ENCODE assay signal across 9 cellular contexts in the genomic region with DNA sequence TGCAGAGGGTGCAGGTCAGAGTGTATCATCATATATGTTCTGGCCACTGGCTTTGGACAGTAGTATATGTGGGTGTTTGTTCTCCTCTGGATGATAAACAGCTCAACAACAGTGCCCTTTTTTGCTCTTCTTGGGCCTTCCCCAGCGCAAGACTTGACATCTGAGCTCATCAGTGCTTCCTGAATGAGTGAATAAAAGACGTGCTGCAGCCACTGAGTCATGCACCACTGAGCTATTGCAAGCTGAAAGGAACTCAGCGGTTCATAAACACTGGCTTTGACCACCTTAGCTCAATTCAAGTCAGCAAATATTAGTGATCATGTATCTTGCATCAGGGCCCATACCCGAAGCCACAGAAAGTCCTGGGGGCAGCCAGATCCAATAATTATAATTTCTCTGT.
DNase-seq lines count a peak whose midpoint lies in the region; ATAC-seq and TF ChIP-seq lines count a peak whose summit lies in the region.
"Had no signal": no experiment of that assay in that cellular context is flagged by ENCODE, and none has a peak within 500 bp of the region (broad histone marks: within the 10 kb centered on the region; RNA-seq: fewer than 3 reads in every experiment).

No MANE protein-coding gene starts in this region.

- ATAC-seq in HG02885 (IDR thresholded peaks at IDR 0.05; ENCODE audit: poor library complexity, unreplicated experiment) (peak; percentile 41), HG02970 (IDR thresholded peaks at IDR 0.05; ENCODE audit: low FRiP score, unreplicated experiment) (no peak), HG02763 (IDR thresholded peaks at IDR 0.05; ENCODE audit: unreplicated experiment) (no peak)
- ATAC-seq: left lobe of liver had no signal

- no peak for TF ChIP-seq CTCF in astrocyte of the cerebellum (IDR thresholded peaks at IDR 0.05; ENCODE audit: low read depth, low read length, missing control alignments)
- no peak for TF ChIP-seq CTCF in osteoblast (IDR thresholded peaks at IDR 0.05; ENCODE audit: extremely low read depth, low read depth, low read length)

- H3K27ac ChIP-seq in osteoblast (ENCODE audit: low read depth, low read length) = no peak overlapping the region

- no peaks in the 10 kb centered on the region for H3K27me3 ChIP-seq in osteoblast (ENCODE audit: insufficient read depth, low read length)

- no peaks in the 10 kb centered on the region for H4K20me1 ChIP-seq in osteoblast (ENCODE audit: insufficient read depth, low read length)

- no peak overlapping the region for H2AFZ ChIP-seq in osteoblast (ENCODE audit: low read length)

- peak overlapping the region; percentile 42 for H3K4me2 ChIP-seq in osteoblast (ENCODE audit: insufficient read depth, low read length)

- in situ Hi-C loops in astrocyte of the cerebellum (cut with HindIII; ENCODE audit: low sequenced_read_pairs) = no loop called here

- H3K9me3 ChIP-seq in osteoblast (ENCODE audit: low read depth, low read length) = no peaks in the 10 kb centered on the region

- no peaks in the 10 kb centered on the region for H3K36me3 ChIP-seq in osteoblast (ENCODE audit: insufficient read depth, low read length)

- peaks cover 14% of the 10 kb centered on the region for H3K4me1 ChIP-seq in osteoblast (ENCODE audit: insufficient read depth, low read length)

- peak; percentile 65 for DNase-seq in NK-92 treated with Interleukin-12 subunit alpha and Interleukin-12 subunit beta, amount 100 ng/mL, for 24 hours (lab: John Stamatoyannopoulos, UW)
- DNase-seq in NK-92 (lab: John Stamatoyannopoulos, UW; ENCODE audit: unreplicated experiment) (no peak), astrocyte of the cerebellum (ENCODE audit: low read depth) (peak; percentile 74), osteoblast (ENCODE audit: insufficient read length, low spot score, missing footprints) (peak; percentile 84), NCI-H82 treated with DMSO at 0.1 percent for 48 hours (lab: John Stamatoyannopoulos, UW; ENCODE audit: unreplicated experiment) (no peak)

- no peaks in the 10 kb centered on the region for H3K79me2 ChIP-seq in osteoblast (ENCODE audit: insufficient read depth, low read length)

- H3K4me3 ChIP-seq in astrocyte of the cerebellum (ENCODE audit: low read depth, low read length) (no peak overlapping the region), osteoblast (ENCODE audit: insufficient read depth, low read length) (no peak overlapping the region)

Comparison
In these comparisons a context has a peak if more than half of its experiments do, and no peak if none do; other contexts are left out.
1. DNase-seq: peak in NK-92 treated with Interleukin-12 subunit alpha and Interleukin-12 subunit beta, amount 100 ng/mL, for 24 hours (single experiment), astrocyte of the cerebellum (single experiment) and osteoblast (single experiment); none in NK-92 (single experiment) and NCI-H82 treated with DMSO at 0.1 percent for 48 hours (single experiment).